21 cellular contexts compared by ENCODE assay signal in genomic region chr17:70968302-70968701, GRCh38.
"Had no signal": no experiment of that assay in that cellular context is flagged by ENCODE, and none has a peak within 500 bp of the region (broad histone marks: within the 10 kb centered on the region; RNA-seq: fewer than 3 reads in every experiment).

No MANE protein-coding gene starts in this region.

- H3K4me1 ChIP-seq: gastrocnemius medialis, left lung, sigmoid colon, spleen, testis had no signal

- H3K27ac ChIP-seq: cardiac muscle cell, gastrocnemius medialis, left lung, sigmoid colon, spleen, testis had no signal

- DNase-seq: activated CD4-positive, alpha-beta T cell treated with anti-CD3 and anti-CD28 coated beads, Interleukin-2, amount 10 ng/mL, durations not matched to agents 24 days and 14 days; activated CD4-positive, CD25-positive, alpha-beta regulatory T cell; activated CD8-positive, alpha-beta T cell treated with anti-CD3 and anti-CD28 coated beads for 36 hours; activated naive CD4-positive, alpha-beta T cell treated with anti-CD3 and anti-CD28 coated beads for 36 hours; activated T-cell treated with anti-CD3 and anti-CD28 coated beads, Interleukin-2, amount 50 U/mL, for 1 hour; anterior cingulate cortex; dermis blood vessel endothelial cell; effector memory CD4-positive, alpha-beta T cell; gastrocnemius medialis; head of caudate nucleus; left lung; mammary epithelial cell; occipital lobe; posterior cingulate gyrus; sigmoid colon; spleen; stimulated activated CD4-positive, alpha-beta T cell treated with anti-CD3 and anti-CD28 coated beads, Interleukin-4, amount 100 ng/mL, for 4 hours; T-helper 9 cell; testis had no signal

- ATAC-seq: activated CD8-positive, alpha-beta T cell treated with anti-CD3 and anti-CD28 coated beads for 36 hours; gastrocnemius medialis; left lung; stimulated activated memory B cell treated with anti-CD40 and anti-IgM and Interleukin-4, amounts not matched to agents 10 μg/mL and 1 μg/mL and 100 μg/mL, for 72 hours had no signal

- H3K4me3 ChIP-seq: cardiac muscle cell, gastrocnemius medialis, left lung, sigmoid colon, spleen, testis had no signal

- H3K9me3 ChIP-seq: gastrocnemius medialis, testis had no signal

- H3K36me3 ChIP-seq: cardiac muscle cell, gastrocnemius medialis, left lung, sigmoid colon, spleen had no signal

- H3K27me3 ChIP-seq: cardiac muscle cell, gastrocnemius medialis, left lung, sigmoid colon, spleen, testis had no signal
